In the genomic region with DNA sequence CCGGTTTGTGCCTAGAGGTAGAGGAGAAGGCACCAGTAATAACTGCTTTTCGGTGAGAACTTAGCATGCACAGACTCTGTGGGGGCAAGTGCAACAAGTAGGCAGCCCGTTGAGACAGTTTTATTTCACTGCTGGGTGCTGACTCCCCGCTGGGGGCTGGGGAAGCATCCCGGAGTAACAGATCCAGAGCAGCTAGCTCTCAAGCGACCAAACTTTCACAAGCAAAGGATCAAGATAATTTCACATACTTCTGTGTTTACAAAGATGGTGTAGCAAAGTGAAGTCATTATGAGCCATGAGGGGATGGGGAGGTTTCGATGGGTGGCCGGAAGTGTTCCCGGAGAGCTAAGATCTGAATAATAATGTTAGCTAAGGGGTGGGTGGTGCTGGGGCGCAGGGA, we compare ENCODE assay signal across 11 cellular contexts. TPM values are rescaled to one million over a fixed set of nuclear protein-coding genes. Genes with fewer than 3 reads are reported as not detected.
DNase-seq lines count a peak whose midpoint lies in the region; ATAC-seq and TF ChIP-seq lines count a peak whose summit lies in the region.
"Had no signal": no experiment of that assay in that cellular context is flagged by ENCODE, and none has a peak within 500 bp of the region (broad histone marks: within the 10 kb centered on the region; RNA-seq: fewer than 3 reads in every experiment).

No MANE protein-coding gene starts in this region.

- TF ChIP-seq CTCF in AG09309 (IDR thresholded peaks at IDR 0.05; ENCODE audit: control insufficient read depth, insufficient read depth, low read depth, low read length, missing control alignments) (no peak), heart right ventricle (IDR thresholded peaks at IDR 0.05) (no peak), transverse colon (IDR thresholded peaks at IDR 0.05) (no peak)

- H3K4me3 ChIP-seq in AG09309 (ENCODE audit: control insufficient read depth, low read depth, low read length) (peak overlapping the region; percentile 20), adipocyte (ENCODE audit: low read length) (no peak overlapping the region), iPS-18c (ENCODE audit: insufficient read depth, low read depth, low read length) (peak overlapping the region; percentile 38), heart right ventricle (no peak overlapping the region), transverse colon (no peak overlapping the region)
- H3K4me3 ChIP-seq: right atrium auricular region had no signal

- H3K9ac ChIP-seq in adipocyte (ENCODE audit: low read length): peak overlapping the region; percentile 3

- no peak for ATAC-seq in heart right ventricle

- intact Hi-C loops in heart right ventricle (cut with DNase I) (loop anchor here in 3 of 10 donors (10.0 kb wide), 1 partner anchor 144 kb away; no protein-coding TSS in a partner anchor), transverse colon (cut with DNase I; ENCODE audit: low total_unique reads) (no loop called here)

- TF ChIP-seq EP300 in transverse colon (IDR thresholded peaks at IDR 0.05; ENCODE audit: low read depth): no peak

- peaks cover 42% of the 10 kb centered on the region for H3K4me1 ChIP-seq in adipocyte (ENCODE audit: control insufficient read depth, insufficient read depth, low read length)
- peaks cover 7 to 44% (median 36%) of the 10 kb centered on the region in 9 donors for H3K4me1 ChIP-seq in heart right ventricle
- peaks cover 7 to 33% (median 28%) of the 10 kb centered on the region in 4 donors for H3K4me1 ChIP-seq in transverse colon

- DNase-seq in AG09309 (ENCODE audit: low read depth) (peak; percentile 64), HCEC 1CT (peak; percentile 73), adipocyte (ENCODE audit: low read depth) (peak; percentile 45), heart right ventricle (no peak), transverse colon (no peak), NCI-H524 treated with DMSO at 0.1 percent for 48 hours (lab: John Stamatoyannopoulos, UW) (no peak)
- DNase-seq in stimulated activated naive CD4-positive, alpha-beta T cell treated with Interleukin-2 at 50 U/mL for 16 hours (lab: John Stamatoyannopoulos, UW): no peak
- DNase-seq: NCI-H1092, T1000 had no signal

- H3K27me3 ChIP-seq in adipocyte (replicated peaks; ENCODE audit: control insufficient read depth, insufficient read depth, low read length) (no peaks in the 10 kb centered on the region), heart right ventricle (no peaks in the 10 kb centered on the region), transverse colon (no peaks in the 10 kb centered on the region)
- H3K27me3 ChIP-seq: right atrium auricular region had no signal

- TF ChIP-seq POLR2A in transverse colon (IDR thresholded peaks at IDR 0.05): no peak

- H3K9me3 ChIP-seq in adipocyte (ENCODE audit: control insufficient read depth, low read length): no peaks in the 10 kb centered on the region
- peaks cover 5% of the 10 kb centered on the region for H3K9me3 ChIP-seq in iPS-18c (ENCODE audit: control insufficient read depth, insufficient read depth, low read length)
- H3K9me3 ChIP-seq in heart right ventricle: no peaks in the 10 kb centered on the region
- H3K9me3 ChIP-seq in transverse colon: no peaks in the 10 kb centered on the region
- H3K9me3 ChIP-seq: right atrium auricular region had no signal

- WGBS in heart right ventricle, 2 donors: 65 to 68% methylated on average over 10 of the region's 10 CpGs
- 72 to 100% methylated on average over 4 to 10 of the region's 10 CpGs for WGBS in transverse colon (ENCODE audit: low coverage in 1 of 2), 2 donors

- H3K36me3 ChIP-seq in adipocyte (ENCODE audit: control insufficient read depth, insufficient read depth, low read length, severe bottlenecking): peaks cover 3% of the 10 kb centered on the region
- H3K36me3 ChIP-seq in heart right ventricle: peaks cover 0 to 13% (median 0%) of the 10 kb centered on the region in 9 donors
- H3K36me3 ChIP-seq in transverse colon: no peaks in the 10 kb centered on the region
- H3K36me3 ChIP-seq: right atrium auricular region had no signal

- in situ Hi-C loops in transverse colon (cut with MboI; ENCODE audit: low pct_ligation_motif_present in 1 of 4, low pct_unique_long_range_greater_than_20kb in 1 of 4, low sequenced_read_pairs in 3 of 4): loop anchor here in 1 of 4 donors (25.0 kb wide), 1 partner anchor 141 kb away; no protein-coding TSS in a partner anchor

- no peak overlapping the region for H3K27ac ChIP-seq in heart right ventricle
- no peak overlapping the region for H3K27ac ChIP-seq in transverse colon
- H3K27ac ChIP-seq: right atrium auricular region had no signal

RNA-seq across cellular contexts. Expression of a gene that starts 2.8 kb away (rescaled TPM):
- total RNA-seq in heart right ventricle (10 to 100 TPM; 31.1 to 58.0 (median 35.1) TPM), transverse colon (10 to 100 TPM; 31.6 to 54.2 (median 36.5) TPM)
- 10 to 100 TPM; 23.9 to 25.0 TPM for polyA plus RNA-seq in heart right ventricle

RNA-seq across cellular contexts. Expression of a gene that starts 4.3 kb away (rescaled TPM):
- total RNA-seq in heart right ventricle (10 to 100 TPM; 10.5 to 22.4 (median 14.2) TPM), transverse colon (100 to 1,000 TPM in 1 of 4 donors, 10 to 100 TPM in 3; 26.6 to 199 (median 60.7) TPM)
- polyA plus RNA-seq in heart right ventricle: 10 to 100 TPM; 33.1 to 54.0 TPM

RNA-seq across cellular contexts. Expression of a gene that starts 18.2 kb away (rescaled TPM):
- total RNA-seq in heart right ventricle: 1 to 10 TPM; 3.4 to 9.9 (median 6.1) TPM
- polyA plus RNA-seq in heart right ventricle: 10 to 100 TPM; 11.5 to 13.0 TPM
- total RNA-seq in transverse colon: 10 to 100 TPM in 3 of 4 donors, 1 to 10 TPM in 1; 4.5 to 33.4 (median 16.7) TPM

RNA-seq across cellular contexts. Expression of a gene that starts 29.4 kb away (rescaled TPM):
- total RNA-seq in heart right ventricle (10 to 100 TPM; 18.7 to 50.4 (median 25.4) TPM), transverse colon (100 to 1,000 TPM in 1 of 4 donors, 10 to 100 TPM in 3; 69.7 to 164 (median 84.2) TPM)
- 10 to 100 TPM; 60.5 to 69.9 TPM for polyA plus RNA-seq in heart right ventricle

RNA-seq across cellular contexts. Expression of a gene that starts 29.4 kb away (rescaled TPM):
- total RNA-seq in heart right ventricle (10 to 100 TPM; 19.2 to 54.6 (median 36.0) TPM), transverse colon (100 to 1,000 TPM; 184 to 503 (median 244) TPM)
- 10 to 100 TPM; 29.5 to 42.8 TPM for polyA plus RNA-seq in heart right ventricle

Comparison
In these comparisons a context has a peak if more than half of its experiments do, and no peak if none do; other contexts are left out.
1. DNase-seq: peak in AG09309 (single experiment), HCEC 1CT (single experiment) and adipocyte (single experiment); none in stimulated activated naive CD4-positive, alpha-beta T cell treated with Interleukin-2 at 50 U/mL for 16 hours (single experiment), heart right ventricle (0 of 2), transverse colon (single experiment) and NCI-H524 treated with DMSO at 0.1 percent for 48 hours (single experiment).
2. H3K4me3 ChIP-seq: peak in AG09309 (single experiment) and iPS-18c (single experiment); none in adipocyte (single experiment), heart right ventricle (0 of 10) and transverse colon (0 of 4).